Comparison of ENCODE assay signal across 13 cellular contexts in genomic region chr15:52657338-52657737, GRCh38. TPM values are rescaled to one million over a fixed set of nuclear protein-coding genes. Genes with fewer than 3 reads are reported as not detected.
DNase-seq lines count a peak whose midpoint lies in the region; ATAC-seq and TF ChIP-seq lines count a peak whose summit lies in the region.
"Had no signal": no experiment of that assay in that cellular context is flagged by ENCODE, and none has a peak within 500 bp of the region (broad histone marks: within the 10 kb centered on the region; RNA-seq: fewer than 3 reads in every experiment).

No MANE protein-coding gene starts in this region.

- H4K8ac ChIP-seq in IMR-90 (ENCODE audit: low read depth in 2 of 2, low read length in 2 of 2) = no peak overlapping the region

- no peak overlapping the region for H2AFZ ChIP-seq in IMR-90 (replicated peaks; ENCODE audit: low read length, poor library complexity)

- no peak overlapping the region for H3K14ac ChIP-seq in IMR-90 (replicated peaks; ENCODE audit: low read depth, low read length)

- H3K4me1 ChIP-seq in IMR-90 (ENCODE audit: control insufficient read depth, insufficient read depth, low read length) (peaks cover 5% of the 10 kb centered on the region; the same call in 1 of the 2 replicates), tibial nerve (peaks cover 0 to 83% (median 46%) of the 10 kb centered on the region in 4 donors)

- H3K4me1 Mint-ChIP-seq in activated naive CD8-positive, alpha-beta T cell treated with anti-CD3 and anti-CD28 coated beads for 36 hours = peaks cover 28% of the 10 kb centered on the region

- no peaks in the 10 kb centered on the region for H3K9me3 Mint-ChIP-seq in activated naive CD8-positive, alpha-beta T cell treated with anti-CD3 and anti-CD28 coated beads for 36 hours
- H3K9me3 Mint-ChIP-seq: stimulated activated naive CD8-positive, alpha-beta T cell treated with anti-CD3 and anti-CD28 coated beads, Interleukin-15, Interleukin-2, amounts not matched to agents 100 ng/mL and 50 ng/mL, for 24 hours had no signal

- no peak overlapping the region for H2AK5ac ChIP-seq in IMR-90 (ENCODE audit: low read depth, low read length)

- no peak overlapping the region for H4K91ac ChIP-seq in IMR-90 (ENCODE audit: insufficient read depth, low read depth, low read length)

- H3K4me2 ChIP-seq in IMR-90 (ENCODE audit: low read depth, low read length) = no peak overlapping the region

- no peaks in the 10 kb centered on the region for H3K27me3 Mint-ChIP-seq in activated naive CD8-positive, alpha-beta T cell treated with anti-CD3 and anti-CD28 coated beads for 36 hours
- H3K27me3 Mint-ChIP-seq: stimulated activated naive CD8-positive, alpha-beta T cell treated with anti-CD3 and anti-CD28 coated beads, Interleukin-15, Interleukin-2, amounts not matched to agents 100 ng/mL and 50 ng/mL, for 24 hours had no signal

- no peak overlapping the region for H2AK9ac ChIP-seq in IMR-90 (replicated peaks; ENCODE audit: low read depth, low read length, poor library complexity)

- H3K9ac ChIP-seq in IMR-90 (ENCODE audit: low read depth, low read length) = no peak overlapping the region

- H2BK15ac ChIP-seq in IMR-90 (ENCODE audit: low read depth, low read length) = no peak overlapping the region

- TF ChIP-seq POLR2A in IMR-90 (IDR thresholded peaks at IDR 0.05; ENCODE audit: low read depth, low read length) = no peak
- TF ChIP-seq POLR2A in tibial nerve (IDR thresholded peaks at IDR 0.05) = no peak

- no peak overlapping the region for H3K4ac ChIP-seq in IMR-90 (ENCODE audit: low read depth, low read length)

- H4K20me1 ChIP-seq in IMR-90 (ENCODE audit: insufficient read depth, low read length) = no peaks in the 10 kb centered on the region

- H3K4me3 ChIP-seq in IMR-90 (ENCODE audit: insufficient read depth, low read depth, low read length) = no peak overlapping the region
- no peak overlapping the region for H3K4me3 ChIP-seq in tibial nerve
- H3K4me3 ChIP-seq: SK-N-MC had no signal

- peaks cover 6 to 17% of the 10 kb centered on the region in 2 experiments; a peak in 2 of 4 replicates for H3K79me1 ChIP-seq in IMR-90 (ENCODE audit: low read depth in 1 of 2, low read length in 2 of 2)

- no peak overlapping the region for H2BK5ac ChIP-seq in IMR-90 (ENCODE audit: low read depth, low read length, poor library complexity, severe bottlenecking)

- dilution Hi-C loops in IMR-90 (cut with HindIII; ENCODE audit: low sequenced_read_pairs, unreplicated experiment) = no loop called here

- DNase-seq in IMR-90 (peak; percentile 93), caudate nucleus (lab: John Stamatoyannopoulos, UW) (no peak), iris pigment epithelial cell (ENCODE audit: low read depth) (peak; percentile 93), tibial nerve (ENCODE audit: low spot score in 2 of 2) (no peak), RWPE1 (ENCODE audit: low spot score) (no peak)
- DNase-seq in activated naive CD8-positive, alpha-beta T cell treated with anti-CD3 and anti-CD28 coated beads for 36 hours = no peak
- DNase-seq: activated CD4-positive, alpha-beta T cell treated with anti-CD3 and anti-CD28 coated beads, Interleukin-2, amount 50 U/mL, for 4 hours; GOT3; NCI-H510A had no signal

- no CpG with 5 or more reads among the region's 1 CpG for WGBS in IMR-90 (ENCODE audit: extremely low coverage in 2 of 2, insufficient read length in 1 of 2), 2 experiments
- WGBS in tibial nerve, 2 donors = 6 to 13% methylated on average over 1 of the region's 1 CpG

- peaks cover 1% of the 10 kb centered on the region for H3K36me3 ChIP-seq in IMR-90 (ENCODE audit: control insufficient read depth, insufficient read depth, low read length)
- H3K36me3 ChIP-seq in tibial nerve = peaks cover 0 to 23% (median 0%) of the 10 kb centered on the region in 3 donors

- H3K9me1 ChIP-seq in IMR-90 (ENCODE audit: insufficient read depth, low read length) = peaks cover 2% of the 10 kb centered on the region

- H3K27ac ChIP-seq in IMR-90 (ENCODE audit: insufficient read depth, low read length) (no peak overlapping the region), caudate nucleus (ENCODE audit: low read depth, low read length) (peak overlapping the region; percentile 69), tibial nerve (peak overlapping the region; percentile 59 to 83 (median 78)), RWPE1 (no peak overlapping the region)
- H3K27ac ChIP-seq: SK-N-MC had no signal

- H3K27ac Mint-ChIP-seq in activated naive CD8-positive, alpha-beta T cell treated with anti-CD3 and anti-CD28 coated beads for 36 hours = no peak overlapping the region
- H3K27ac Mint-ChIP-seq: stimulated activated naive CD8-positive, alpha-beta T cell treated with anti-CD3 and anti-CD28 coated beads, Interleukin-15, Interleukin-2, amounts not matched to agents 100 ng/mL and 50 ng/mL, for 24 hours had no signal

- no TSS peak for BruUV-seq in IMR-90 (replicated peaks; lab: Mats Ljungman, UMichigan)

- no peaks in the 10 kb centered on the region for H3K27me3 ChIP-seq in IMR-90 (ENCODE audit: control insufficient read depth, insufficient read depth, low read length)
- H3K27me3 ChIP-seq in tibial nerve = no peaks in the 10 kb centered on the region

- H3K23ac ChIP-seq in IMR-90 (ENCODE audit: low read depth, low read length) = no peak overlapping the region

- no peak overlapping the region for H4K5ac ChIP-seq in IMR-90 (ENCODE audit: low read depth, low read length)

- H3K18ac ChIP-seq in IMR-90 (ENCODE audit: low read depth, low read length) = no peak overlapping the region

- peaks cover 9% of the 10 kb centered on the region for H3K36me3 Mint-ChIP-seq in activated naive CD8-positive, alpha-beta T cell treated with anti-CD3 and anti-CD28 coated beads for 36 hours

- in situ Hi-C loops in IMR-90 (cut with MboI; ENCODE audit: low sequenced_read_pairs) = loop anchor here (25.0 kb wide), 1 partner anchor 645 kb away; the partner anchor contains the start of gene MAPK6

- ATAC-seq in IMR-90 (ENCODE audit: low read depth) = peak; percentile 56
- no peak for ATAC-seq in GM21381 (IDR thresholded peaks at IDR 0.05; ENCODE audit: unreplicated experiment)
- ATAC-seq in HG03378 (IDR thresholded peaks at IDR 0.05; ENCODE audit: unreplicated experiment) = no peak

- no peak overlapping the region for H2BK20ac ChIP-seq in IMR-90 (ENCODE audit: low read depth, low read length)

- no peaks in the 10 kb centered on the region for H3K9me3 ChIP-seq in IMR-90 (ENCODE audit: control insufficient read depth, insufficient read depth, low read length)
- H3K9me3 ChIP-seq in tibial nerve = no peaks in the 10 kb centered on the region

- H2BK120ac ChIP-seq in IMR-90 (ENCODE audit: low read depth, low read length) = no peak overlapping the region

- CTCF ChIA-PET in IMR-90 (lab: Yijun Ruan, JAX) = no interaction called here
- CTCF ChIA-PET in RWPE1 (lab: Yijun Ruan, JAX) = interaction anchor here (0.5 kb wide), 1 partner anchor 116 kb away, joined by 3 read pairs; no protein-coding TSS in a partner anchor

- POLR2A ChIA-PET in IMR-90 (lab: Charles Lee; ENCODE audit: unreplicated experiment) (interaction anchor here (0.6 kb wide), 1 partner anchor 827 kb away, joined by 3 read pairs; no protein-coding TSS in a partner anchor), RWPE1 (lab: Yijun Ruan, JAX; ENCODE audit: low non-redundant PET) (no interaction called here)

- TF ChIP-seq CTCF in IMR-90 (conservative IDR thresholded peaks at IDR 0.05; ENCODE audit: low read depth, low read length) = no peak
- TF ChIP-seq CTCF in tibial nerve (IDR thresholded peaks at IDR 0.05) = no peak
- TF ChIP-seq CTCF in RWPE1 (conservative IDR thresholded peaks at IDR 0.05; ENCODE audit: low read depth) = no peak

- H3K56ac ChIP-seq in IMR-90 (ENCODE audit: extremely low read depth, insufficient read depth, low read length) = no peak overlapping the region

- peak in 1 of 2 donors; percentile 65 for TF ChIP-seq EP300 in tibial nerve (IDR thresholded peaks at IDR 0.05)

- no peak for TF ChIP-seq RAD21 in IMR-90 (IDR thresholded peaks at IDR 0.05; ENCODE audit: low read length)

- H3K4me3 Mint-ChIP-seq in activated naive CD8-positive, alpha-beta T cell treated with anti-CD3 and anti-CD28 coated beads for 36 hours = no peak overlapping the region
- H3K4me3 Mint-ChIP-seq: stimulated activated naive CD8-positive, alpha-beta T cell treated with anti-CD3 and anti-CD28 coated beads, Interleukin-15, Interleukin-2, amounts not matched to agents 100 ng/mL and 50 ng/mL, for 24 hours had no signal

- intact Hi-C loops in IMR-90 (cut with micrococcal nuclease) = no loop called here

TF ChIP-seq in IMR-90, 13 proteins besides CTCF, POLR2A, EP300 and RAD21 (continues in another document):
- no peak for TF ChIP-seq BHLHE40 (IDR thresholded peaks at IDR 0.05; ENCODE audit: low read depth, low read length)
- peak; percentile 44; the same call in 1 of the 2 replicates for TF ChIP-seq MAFK (IDR thresholded peaks at IDR 0.05; ENCODE audit: low read depth, low read length)
- TF ChIP-seq, protein P1, sequence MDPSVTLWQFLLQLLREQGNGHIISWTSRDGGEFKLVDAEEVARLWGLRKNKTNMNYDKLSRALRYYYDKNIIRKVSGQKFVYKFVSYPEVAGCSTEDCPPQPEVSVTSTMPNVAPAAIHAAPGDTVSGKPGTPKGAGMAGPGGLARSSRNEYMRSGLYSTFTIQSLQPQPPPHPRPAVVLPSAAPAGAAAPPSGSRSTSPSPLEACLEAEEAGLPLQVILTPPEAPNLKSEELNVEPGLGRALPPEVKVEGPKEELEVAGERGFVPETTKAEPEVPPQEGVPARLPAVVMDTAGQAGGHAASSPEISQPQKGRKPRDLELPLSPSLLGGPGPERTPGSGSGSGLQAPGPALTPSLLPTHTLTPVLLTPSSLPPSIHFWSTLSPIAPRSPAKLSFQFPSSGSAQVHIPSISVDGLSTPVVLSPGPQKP (IDR thresholded peaks at IDR 0.05; ENCODE audit: borderline replicate concordance, low read depth, low read length) = no peak
- TF ChIP-seq CHD1 (IDR thresholded peaks at IDR 0.05; ENCODE audit: low read depth, low read length) = no peak
- no peak for TF ChIP-seq USF2 (IDR thresholded peaks at IDR 0.05; ENCODE audit: low read depth, low read length)
- no peak for TF ChIP-seq SMC3 (IDR thresholded peaks at IDR 0.05; ENCODE audit: low read depth, low read length)
- TF ChIP-seq CEBPB (IDR thresholded peaks at IDR 0.05; ENCODE audit: low read depth, low read length) = 0 out of 2 replicates have a peak, but pooled peaks have one; percentile 15

RNA-seq across cellular contexts. Expression of gene ATOSA, which starts 21.9 kb away (rescaled TPM):
- total RNA-seq in IMR-90 (2012; rRNA removed) (17.2 and 23.9 TPM in 2 replicates), tibial nerve (10 to 100 TPM; 64.5 to 98.8 (median 88.5) TPM)
- 9.4 and 13.2 TPM in 2 replicates for polyA plus RNA-seq in IMR-90 (2012; rRNA removed)
- polyA plus RNA-seq in IMR-90 (2012; cell fraction: cytosol; rRNA removed) = 2.5 and 4.2 TPM in 2 replicates
- 7.6 and 66.2 TPM in 2 replicates for polyA plus RNA-seq in IMR-90 (2012; cell fraction: nucleus; rRNA removed; ENCODE audit: low replicate concordance)
- 1 to 10 TPM; 9.7 to 9.8 TPM for total RNA-seq in activated naive CD8-positive, alpha-beta T cell treated with anti-CD3 and anti-CD28 coated beads for 36 hours

Comparison
In these comparisons a context has a peak if more than half of its experiments do, and no peak if none do; other contexts are left out.
1. DNase-seq: peak in IMR-90 (single experiment) and iris pigment epithelial cell (single experiment); none in caudate nucleus (0 of 61), tibial nerve (0 of 2), RWPE1 (single experiment) and activated naive CD8-positive, alpha-beta T cell treated with anti-CD3 and anti-CD28 coated beads for 36 hours (single experiment).
2. H3K27ac ChIP-seq: peak in caudate nucleus (single experiment) and tibial nerve (4 of 4); none in IMR-90 (single experiment) and RWPE1 (single experiment).